In genomic region chr11:129828301-129828836, GRCh38 we compare ENCODE assay signal across 1 cellular context.
TF ChIP-seq lines count a peak whose summit lies in the region.

No MANE protein-coding gene starts in this region.

TF ChIP-seq in HepG2, 621 proteins besides CTCF, POLR2A, EP300 and RAD21 (continued from another document and continues in another):
- peak; percentile 41; the same call in 1 of the 2 replicates for TF ChIP-seq SPEN (CRISPR knock-in tag; IDR thresholded peaks at IDR 0.05; ENCODE audit: low read depth)
- no peak for TF ChIP-seq ZNF318 (CRISPR knock-in tag; IDR thresholded peaks at IDR 0.05)
- TF ChIP-seq TRIM22 (IDR thresholded peaks at IDR 0.05), result no peak
- TF ChIP-seq NFIC (IDR thresholded peaks at IDR 0.05; ENCODE audit: low read length), result peak; percentile 97
- TF ChIP-seq EHMT2 (IDR thresholded peaks at IDR 0.05; ENCODE audit: borderline replicate concordance, low read depth, low read length), result no peak
- TF ChIP-seq FOSL2 (CRISPR knock-in tag; IDR thresholded peaks at IDR 0.05), result peak; percentile 88
- no peak; the same call in 1 of the 2 replicates for TF ChIP-seq ZNF503 (CRISPR knock-in tag; IDR thresholded peaks at IDR 0.05)
- no peak for TF ChIP-seq E2F1 (CRISPR knock-in tag; IDR thresholded peaks at IDR 0.05)
- TF ChIP-seq SRSF4 (IDR thresholded peaks at IDR 0.05; ENCODE audit: low read depth, low read length, poor library complexity, severe bottlenecking), result no peak
- TF ChIP-seq ZNF660 (CRISPR knock-in tag; IDR thresholded peaks at IDR 0.05; ENCODE audit: borderline replicate concordance, low read depth), result no peak
- no peak for TF ChIP-seq ELF4 (CRISPR knock-in tag; IDR thresholded peaks at IDR 0.05; ENCODE audit: borderline replicate concordance)
- TF ChIP-seq IRF9 (CRISPR knock-in tag; IDR thresholded peaks at IDR 0.05; ENCODE audit: borderline replicate concordance), result no peak
- TF ChIP-seq KLF11 (CRISPR knock-in tag; IDR thresholded peaks at IDR 0.05), result no peak
- no peak for TF ChIP-seq ATF5 (CRISPR knock-in tag; IDR thresholded peaks at IDR 0.05; ENCODE audit: low read depth)
- no peak for TF ChIP-seq ZFP36 (IDR thresholded peaks at IDR 0.05; ENCODE audit: borderline replicate concordance, low read depth, low read length, partially characterized antibody)
- TF ChIP-seq ZXDC (CRISPR knock-in tag; IDR thresholded peaks at IDR 0.05), result no peak
- TF ChIP-seq HNF4A (CRISPR knock-in tag; IDR thresholded peaks at IDR 0.05), result peak; percentile 36; the same call in 1 of the 2 replicates
- TF ChIP-seq HNRNPL (IDR thresholded peaks at IDR 0.05; ENCODE audit: low read depth, low read length), result no peak
- TF ChIP-seq ZNF180 (CRISPR knock-in tag; IDR thresholded peaks at IDR 0.05; ENCODE audit: borderline replicate concordance, low read depth), result no peak
- peak; percentile 90 for TF ChIP-seq MIXL1 (CRISPR knock-in tag; IDR thresholded peaks at IDR 0.05)
- TF ChIP-seq ZNF580 (CRISPR knock-in tag; IDR thresholded peaks at IDR 0.05; ENCODE audit: borderline replicate concordance, low read depth), result no peak
- TF ChIP-seq POLR2AphosphoS2 (IDR thresholded peaks at IDR 0.05; ENCODE audit: low read depth, low read length), result no peak
- no peak for TF ChIP-seq ZNF33B (CRISPR knock-in tag; IDR thresholded peaks at IDR 0.05)
- TF ChIP-seq ZNF704 (CRISPR knock-in tag; IDR thresholded peaks at IDR 0.05; ENCODE audit: borderline replicate concordance), result no peak
- TF ChIP-seq ZNF576 (CRISPR knock-in tag; IDR thresholded peaks at IDR 0.05), result no peak
- TF ChIP-seq NFRKB (IDR thresholded peaks at IDR 0.05), result no peak
- TF ChIP-seq ZBTB42 (CRISPR knock-in tag; IDR thresholded peaks at IDR 0.05), result no peak
- no peak for TF ChIP-seq MTF1 (CRISPR knock-in tag; IDR thresholded peaks at IDR 0.05)
- TF ChIP-seq FOXA1 (IDR thresholded peaks at IDR 0.05), result no peak
- peak; percentile 65; the same call in 1 of the 2 replicates for TF ChIP-seq FOXA1 (CRISPR knock-in tag; IDR thresholded peaks at IDR 0.05)
- no peak for TF ChIP-seq ZUFSP (CRISPR knock-in tag; IDR thresholded peaks at IDR 0.05; ENCODE audit: borderline replicate concordance)
- peak; percentile 95 for TF ChIP-seq MAFF (IDR thresholded peaks at IDR 0.05; ENCODE audit: low read depth, low read length)
- TF ChIP-seq POLR2AphosphoS5 (IDR thresholded peaks at IDR 0.05; ENCODE audit: low read depth, low read length), result peak; percentile 34; the same call in 1 of the 2 replicates
- no peak for TF ChIP-seq ARNT (IDR thresholded peaks at IDR 0.05)
- TF ChIP-seq TEAD3 (CRISPR knock-in tag; optimal IDR thresholded peaks at IDR 0.05; ENCODE audit: borderline replicate concordance), result peak; percentile 83
- no peak for TF ChIP-seq PTBP1 (IDR thresholded peaks at IDR 0.05; ENCODE audit: low read depth, low read length, poor library complexity, severe bottlenecking)
- peak; percentile 74; the same call in 1 of the 2 replicates for TF ChIP-seq ZBTB20 (CRISPR knock-in tag; IDR thresholded peaks at IDR 0.05; ENCODE audit: borderline replicate concordance, low read depth)
- no peak for TF ChIP-seq ZNF124 (CRISPR knock-in tag; IDR thresholded peaks at IDR 0.05)
- TF ChIP-seq PHF21A (CRISPR knock-in tag; IDR thresholded peaks at IDR 0.05), result peak; percentile 81
- no peak for TF ChIP-seq ZKSCAN1 (IDR thresholded peaks at IDR 0.05; ENCODE audit: low read length)
- TF ChIP-seq RXRA (CRISPR knock-in tag; IDR thresholded peaks at IDR 0.05), result peak; percentile 50; the same call in 1 of the 2 replicates
- TF ChIP-seq U2AF2 (IDR thresholded peaks at IDR 0.05; ENCODE audit: low read depth, low read length), result no peak
